18 cellular contexts compared by ENCODE assay signal in genomic region chr6:137830562-137830961, GRCh38. TPM values are rescaled to one million over a fixed set of nuclear protein-coding genes. Genes with fewer than 3 reads are reported as not detected.
DNase-seq lines count a peak whose midpoint lies in the region; ATAC-seq, FAIRE-seq and TF ChIP-seq lines count a peak whose summit lies in the region.
"Had no signal": no experiment of that assay in that cellular context is flagged by ENCODE, and none has a peak within 500 bp of the region (broad histone marks: within the 10 kb centered on the region; RNA-seq: fewer than 3 reads in every experiment).

No MANE protein-coding gene starts in this region.

- H3K9me1 ChIP-seq in K562 (ENCODE audit: control insufficient read depth, insufficient read depth, low read length) = no peaks in the 10 kb centered on the region

- no TSS peak for BruUV-seq in K562 (replicated peaks; lab: Mats Ljungman, UMichigan)

- ATAC-seq in T-cell (replicated peaks in 1 of 4) = no peak
- ATAC-seq in K562 = no peak
- peak; percentile 86 for ATAC-seq in stimulated activated effector memory CD8-positive, alpha-beta T cell treated with anti-CD3 and anti-CD28 coated beads, Interleukin-12 subunit alpha, Interleukin-12 subunit beta, amount 100 ng/mL, for 72 hours
- ATAC-seq in HG03457 (IDR thresholded peaks at IDR 0.05; ENCODE audit: unreplicated experiment) = no peak
- no peak for ATAC-seq in GM19397 (IDR thresholded peaks at IDR 0.05; ENCODE audit: unreplicated experiment)
- ATAC-seq: right lobe of liver, SK-N-SH treated with all-trans-retinoic acid at 6 μM for 48 hours had no signal

- H4K20me1 ChIP-seq in K562 (replicated peaks; ENCODE audit: control insufficient read depth, insufficient read depth, low read length) = no peaks in the 10 kb centered on the region

- CTCF ChIA-PET in activated naive CD4-positive, alpha-beta T cell treated with anti-CD3 and anti-CD28 coated beads for 36 hours (lab: Charles Lee) = interaction anchor here (0.7 to 8.3 kb wide), 5 partner anchors 26 to 40 kb away, joined by 3 to 46 read pairs (median 4); partner anchors contain the start of gene TNFAIP3
- CTCF ChIA-PET in T-cell (lab: Charles Lee) (interaction anchor here (0.7 kb wide), 2 partner anchors 74 to 1663 kb away, joined by 3 read pairs; no protein-coding TSS in a partner anchor), K562 (lab: Yijun Ruan, JAX; ENCODE audit: low intra/inter-chr PET ratio) (interaction anchor here (0.7 kb wide), 2 partner anchors 106 to 119 kb away, joined by 3 to 4 read pairs; no protein-coding TSS in a partner anchor)

- FAIRE-seq in K562 (lab: Jason Lieb, UNC) = no peak
- FAIRE-seq: frontal cortex, H1 had no signal

- no peak for TF ChIP-seq EP300 in K562 (IDR thresholded peaks at IDR 0.05; ENCODE audit: low read length)

- in situ Hi-C loops in K562 (cut with MboI) = no loop called here

- peaks cover 8% of the 10 kb centered on the region for H3K9me3 Mint-ChIP-seq in activated naive CD4-positive, alpha-beta T cell treated with anti-CD3 and anti-CD28 coated beads for 36 hours
- peaks cover 0 to 4% (median 0%) of the 10 kb centered on the region in 3 donors for H3K9me3 Mint-ChIP-seq in T-cell
- peaks cover 5% of the 10 kb centered on the region for H3K9me3 Mint-ChIP-seq in stimulated activated effector memory CD8-positive, alpha-beta T cell treated with anti-CD3 and anti-CD28 coated beads, Interleukin-12 subunit alpha, Interleukin-12 subunit beta, amount 100 ng/mL, for 72 hours

- H3K27ac Mint-ChIP-seq in activated naive CD4-positive, alpha-beta T cell treated with anti-CD3 and anti-CD28 coated beads for 36 hours = peak overlapping the region; percentile 91
- peak overlapping the region; percentile 10 to 64 for H3K27ac Mint-ChIP-seq in T-cell
- H3K27ac Mint-ChIP-seq in stimulated activated effector memory CD8-positive, alpha-beta T cell treated with anti-CD3 and anti-CD28 coated beads, Interleukin-12 subunit alpha, Interleukin-12 subunit beta, amount 100 ng/mL, for 72 hours = peak overlapping the region; percentile 88

- H3K27me3 ChIP-seq in K562 (ENCODE audit: control insufficient read depth in 2 of 2, insufficient read depth in 2 of 2, low read length in 2 of 2) = no peaks in the 10 kb centered on the region
- H3K27me3 ChIP-seq: right lobe of liver had no signal

- POLR2A ChIA-PET in T-cell (lab: Charles Lee) = interaction anchor here in 1 of 2 donors (0.6 to 1.0 kb wide), 5 partner anchors 9 to 122 kb away, joined by 3 to 5 read pairs (median 3); partner anchors contain the start of gene TNFAIP3
- POLR2A ChIA-PET in K562 (lab: Yijun Ruan, JAX) = no interaction called here

- no peak for TF ChIP-seq POLR2A in K562 (conservative IDR thresholded peaks at IDR 0.05)

- no peak overlapping the region for H3K4me3 ChIP-seq in K562
- H3K4me3 ChIP-seq: right lobe of liver had no signal

- H3K9ac ChIP-seq in K562 (ENCODE audit: insufficient read depth in 1 of 2, low read depth in 2 of 2, low read length in 2 of 2) = no peak overlapping the region

- H3K27ac ChIP-seq in K562 (ENCODE audit: extremely low read depth, low read depth, low read length) = no peak overlapping the region; the same call in 2 of the 3 replicates
- H3K27ac ChIP-seq: right lobe of liver had no signal

- TF ChIP-seq RAD21 in K562 (CRISPR knock-in tag; conservative IDR thresholded peaks at IDR 0.05 in 1 of 2, IDR thresholded peaks at IDR 0.05 in 1 of 2) = no peak

- no peak overlapping the region for H3K4me2 ChIP-seq in K562 (ENCODE audit: insufficient read depth, low read length)

- H2AFZ ChIP-seq in K562 (ENCODE audit: low read depth, low read length) = peak overlapping the region; percentile 83; the same call in 1 of the 2 replicates

- H3K9me3 ChIP-seq in K562 (replicated peaks; ENCODE audit: control insufficient read depth, insufficient read depth, low read depth, low read length) = no peaks in the 10 kb centered on the region; the same call in 1 of the 2 replicates
- H3K9me3 ChIP-seq: right lobe of liver had no signal

- H3K27me3 Mint-ChIP-seq in activated naive CD4-positive, alpha-beta T cell treated with anti-CD3 and anti-CD28 coated beads for 36 hours (ENCODE audit: low read depth) = no peaks in the 10 kb centered on the region
- H3K27me3 Mint-ChIP-seq in T-cell = no peaks in the 10 kb centered on the region

- H3K4me1 ChIP-seq in K562 (replicated peaks in 1 of 2; ENCODE audit: control insufficient read depth in 2 of 2, insufficient read depth in 2 of 2, low read length in 2 of 2) = peaks cover 6 to 27% of the 10 kb centered on the region in 2 experiments; a peak in 3 of 5 replicates
- H3K4me1 ChIP-seq: right lobe of liver had no signal

- H3K36me3 Mint-ChIP-seq in activated naive CD4-positive, alpha-beta T cell treated with anti-CD3 and anti-CD28 coated beads for 36 hours (ENCODE audit: low read depth) = peaks cover 2% of the 10 kb centered on the region
- no peaks in the 10 kb centered on the region for H3K36me3 Mint-ChIP-seq in T-cell
- peaks cover 6% of the 10 kb centered on the region for H3K36me3 Mint-ChIP-seq in stimulated activated effector memory CD8-positive, alpha-beta T cell treated with anti-CD3 and anti-CD28 coated beads, Interleukin-12 subunit alpha, Interleukin-12 subunit beta, amount 100 ng/mL, for 72 hours

- H3K79me2 ChIP-seq in K562 (ENCODE audit: control insufficient read depth, insufficient read depth, low read length) = no peaks in the 10 kb centered on the region

- peak; percentile 73 for DNase-seq in activated naive CD4-positive, alpha-beta T cell treated with anti-CD3 and anti-CD28 coated beads for 36 hours
- no peak for DNase-seq in activated naive CD4-positive, alpha-beta T cell treated with anti-CD3 and anti-CD28 coated beads, Interleukin-2, amount 50 U/mL, for 16 hours
- DNase-seq in T-cell (no peak), K562 (ENCODE audit: extremely low read depth in 1 of 4, low spot score in 3 of 4) (no peak), AG08396 (ENCODE audit: low spot score) (no peak)
- DNase-seq in stimulated activated effector memory CD8-positive, alpha-beta T cell treated with anti-CD3 and anti-CD28 coated beads, Interleukin-12 subunit alpha, Interleukin-12 subunit beta, amount 100 ng/mL, for 72 hours (ENCODE audit: low spot score in 2 of 2) = peak in 1 of 2 donors; percentile 72
- DNase-seq: Calu3; effector memory CD4-positive, alpha-beta T cell; KBM-7; NCI-H146; NCI-H510A; OCI-M1; right lobe of liver had no signal

- H3K36me3 ChIP-seq in K562 (ENCODE audit: control insufficient read depth, insufficient read depth, low read length) = no peaks in the 10 kb centered on the region
- H3K36me3 ChIP-seq: right lobe of liver had no signal

- intact Hi-C loops in activated naive CD4-positive, alpha-beta T cell treated with anti-CD3 and anti-CD28 coated beads for 36 hours (cut with micrococcal nuclease) = loop anchor here (1.0 kb wide), 2 partner anchors 19 to 30 kb away; no protein-coding TSS in a partner anchor
- intact Hi-C loops in K562 (cut with micrococcal nuclease) = no loop called here

- H3K4me3 Mint-ChIP-seq in activated naive CD4-positive, alpha-beta T cell treated with anti-CD3 and anti-CD28 coated beads for 36 hours = peak overlapping the region; percentile 16
- no peak overlapping the region for H3K4me3 Mint-ChIP-seq in T-cell
- H3K4me3 Mint-ChIP-seq in stimulated activated effector memory CD8-positive, alpha-beta T cell treated with anti-CD3 and anti-CD28 coated beads, Interleukin-12 subunit alpha, Interleukin-12 subunit beta, amount 100 ng/mL, for 72 hours = peak overlapping the region; percentile 59

- no peak for TF ChIP-seq CTCF in K562 (IDR thresholded peaks at IDR 0.05 in 2 of 3, conservative IDR thresholded peaks at IDR 0.05 in 1 of 3; ENCODE audit: insufficient read depth in 2 of 3, low read depth in 1 of 3, low read length in 3 of 3)

- peaks cover 53% of the 10 kb centered on the region for H3K4me1 Mint-ChIP-seq in activated naive CD4-positive, alpha-beta T cell treated with anti-CD3 and anti-CD28 coated beads for 36 hours (ENCODE audit: low read depth)
- peaks cover 38 to 54% (median 50%) of the 10 kb centered on the region in 3 donors for H3K4me1 Mint-ChIP-seq in T-cell
- peaks cover 52% of the 10 kb centered on the region for H3K4me1 Mint-ChIP-seq in stimulated activated effector memory CD8-positive, alpha-beta T cell treated with anti-CD3 and anti-CD28 coated beads, Interleukin-12 subunit alpha, Interleukin-12 subunit beta, amount 100 ng/mL, for 72 hours

TF ChIP-seq in K562, 482 proteins besides CTCF, POLR2A, EP300 and RAD21:
- TF ChIP-seq EZH2 (IDR thresholded peaks at IDR 0.05; ENCODE audit: borderline replicate concordance, low read depth, low read length) (no peak), DLX4 (CRISPR knock-in tag; IDR thresholded peaks at IDR 0.05) (no peak)

RNA-seq across cellular contexts. Expression of gene TNFAIP3, which starts 36.5 kb away (rescaled TPM):
- 100 to 1,000 TPM; 289 to 294 TPM for total RNA-seq in activated naive CD4-positive, alpha-beta T cell treated with anti-CD3 and anti-CD28 coated beads for 36 hours
- 1,000 to 10,000 TPM in 2 of 5 donors, 100 to 1,000 TPM in 3; 109 to 2,994 (median 145) TPM for total RNA-seq in T-cell
- total RNA-seq in K562 (2011; cell fraction: chromatin; rRNA removed; ENCODE audit: low replicate concordance) = 14.3 and 18.6 TPM in 2 replicates
- 8.0 and 9.1 TPM in 2 replicates for total RNA-seq in K562 (2011; cell fraction: nucleolus; rRNA removed)
- 10.2 and 11.3 TPM in 2 replicates for total RNA-seq in K562 (2011; cell fraction: nucleoplasm; rRNA removed)
- 5.9 and 6.2 TPM in 2 replicates for total RNA-seq in K562 (2014; rRNA removed)
- total RNA-seq in K562 (2014; rRNA removed; fragmentation: Illumina TruSeq; extraction: Trizol) = 6.5 and 6.9 TPM in 2 replicates
- 4.6 TPM in 2 replicates for total RNA-seq in K562 (2015; rRNA removed; fragmentation: Illumina TruSeq; extraction: Trizol)
- 12.5 and 17.0 TPM in 2 replicates for total RNA-seq in K562 (2021)
- 6.4 and 11.8 TPM in 2 replicates for polyA plus RNA-seq in K562 (2011; rRNA removed)
- 2.5 and 5.0 TPM in 2 replicates for polyA plus RNA-seq in K562 (2011; cell fraction: cytosol; rRNA removed)
- polyA plus RNA-seq in K562 (2011; cell fraction: nucleus; rRNA removed) = 21.1 and 33.6 TPM in 2 replicates
- 5.7 and 26.6 TPM in 2 replicates for polyA plus RNA-seq in K562 (2012)
- 9.8 and 11.5 TPM in 2 replicates for polyA plus RNA-seq in K562 (2014; fragmentation: Illumina TruSeq; extraction: Trizol)
- 1 to 10 TPM in 1 of 2 experiments, under 1 TPM in 1; 0.79 to 1.3 TPM for polyA plus RNA-seq in K562 (2014; fragmentation: Nextera tagmentation; extraction: Ambion mirVana)
- 9.2 and 9.5 TPM in 2 replicates for polyA plus RNA-seq in K562 (2014; rRNA removed)
- 5.4 and 11.3 TPM in 2 replicates for polyA minus RNA-seq in K562 (2011; rRNA and poly(A)+ RNA removed)
- polyA minus RNA-seq in K562 (2011; cell fraction: cytosol; rRNA and poly(A)+ RNA removed) = 2.9 and 4.6 TPM in 2 replicates
- polyA minus RNA-seq in K562 (2011; cell fraction: nucleus; rRNA and poly(A)+ RNA removed) = 6.7 and 20.5 TPM in 2 replicates

Comparison
In these comparisons a context has a peak if more than half of its experiments do, and no peak if none do; other contexts are left out.
1. H3K27ac Mint-ChIP-seq: peak in every context shown above with its lines; median percentile 91 in activated naive CD4-positive, alpha-beta T cell treated with anti-CD3 and anti-CD28 coated beads for 36 hours; 88 in stimulated activated effector memory CD8-positive, alpha-beta T cell treated with anti-CD3 and anti-CD28 coated beads, Interleukin-12 subunit alpha, Interleukin-12 subunit beta, amount 100 ng/mL, for 72 hours; 37 in T-cell.
2. H3K4me3 Mint-ChIP-seq: peak in activated naive CD4-positive, alpha-beta T cell treated with anti-CD3 and anti-CD28 coated beads for 36 hours (single experiment) and stimulated activated effector memory CD8-positive, alpha-beta T cell treated with anti-CD3 and anti-CD28 coated beads, Interleukin-12 subunit alpha, Interleukin-12 subunit beta, amount 100 ng/mL, for 72 hours (single experiment); none in T-cell (0 of 3).
3. RNA of gene TNFAIP3, which starts 36.5 kb away (total RNA-seq): 289 to 294 TPM in activated naive CD4-positive, alpha-beta T cell treated with anti-CD3 and anti-CD28 coated beads for 36 hours and 109 to 2,994 TPM in T-cell; 4.6 to 18.6 TPM in K562; every median in the first group is over 4 times any median in the second.